In the genomic region with DNA sequence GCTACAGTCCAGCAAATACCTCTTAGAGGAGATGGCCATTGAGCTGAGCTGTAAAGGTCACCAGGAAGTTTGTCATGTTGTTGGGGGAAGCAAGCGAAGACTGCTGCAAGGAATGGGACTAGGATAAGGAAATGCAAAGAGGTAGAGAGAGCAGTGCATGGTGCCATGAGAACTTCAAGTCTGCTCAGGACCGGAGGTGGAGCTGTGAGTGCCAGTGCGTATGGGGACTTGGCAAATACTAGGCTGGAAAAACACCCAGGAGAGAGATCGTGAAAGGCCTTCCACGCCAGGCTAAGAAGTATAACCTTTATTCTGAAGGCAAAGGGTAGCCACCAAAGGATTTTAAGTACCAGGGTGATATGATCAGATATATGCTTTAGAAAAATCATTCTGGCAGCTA, we compare ENCODE assay signal across 22 cellular contexts.
DNase-seq lines count a peak whose midpoint lies in the region; ATAC-seq, FAIRE-seq and TF ChIP-seq lines count a peak whose summit lies in the region.
"Had no signal": no experiment of that assay in that cellular context is flagged by ENCODE, and none has a peak within 500 bp of the region (broad histone marks: within the 10 kb centered on the region; RNA-seq: fewer than 3 reads in every experiment).

No MANE protein-coding gene starts in this region.

- TF ChIP-seq POLR2A in HepG2 (IDR thresholded peaks at IDR 0.05; ENCODE audit: insufficient read depth in 1 of 2, low read depth in 2 of 2, low read length in 2 of 2): no peak

- BruUV-seq in HepG2 (replicated peaks; lab: Mats Ljungman, UMichigan): no TSS peak

- peak; percentile 43 for ATAC-seq in left ventricle myocardium superior
- peak; percentile 44 to 59 (median 48) for ATAC-seq in pancreas
- no peak for ATAC-seq in HepG2
- ATAC-seq in activated CD4-positive, alpha-beta T cell treated with anti-CD3 and anti-CD28 coated beads for 36 hours: no peak

- H2AFZ ChIP-seq in HepG2 (ENCODE audit: low read length): no peak overlapping the region

- DNase-seq in left ventricle myocardium superior (no peak), cardiac septum (ENCODE audit: low spot score) (no peak), endodermal cell (no peak), pancreas (peak in 3 of 6 donors; percentile 26 to 36 (median 28)), SW 1271 (lab: John Stamatoyannopoulos, UW) (no peak), HepG2 (ENCODE audit: low spot score) (no peak), HEK293T (ENCODE audit: extremely low spot score) (no peak)
- no peak for DNase-seq in activated CD4-positive, alpha-beta T cell treated with anti-CD3 and anti-CD28 coated beads for 36 hours
- DNase-seq: CD4-positive, alpha-beta T cell; DMS153; GF-D8; HCEC 1CT; KG1; MV-4-11; NCI-H1417; NCI-H187; NCI-H2107; NCI-H510A treated with DMSO at 0.1 percent for 48 hours; NCI-H82; OCI-M1; SIG-M5 had no signal

- no peaks in the 10 kb centered on the region for H3K36me3 ChIP-seq in endodermal cell (ENCODE audit: control insufficient read depth, insufficient read depth, low read length)
- H3K36me3 ChIP-seq in pancreas: no peaks in the 10 kb centered on the region
- H3K36me3 ChIP-seq in HepG2 (replicated peaks in 1 of 2; ENCODE audit: control insufficient read depth in 1 of 2, insufficient read depth in 2 of 2, low read length in 2 of 2): no peaks in the 10 kb centered on the region

- intact Hi-C loops in left ventricle myocardium superior (cut with micrococcal nuclease) (no loop called here), cardiac septum (cut with DNase I) (no loop called here), pancreas (cut with DNase I) (no loop called here), HepG2 (cut with micrococcal nuclease; ENCODE audit: unreplicated experiment) (no loop called here)
- intact Hi-C loops in activated CD4-positive, alpha-beta T cell treated with anti-CD3 and anti-CD28 coated beads for 36 hours (cut with DNase I, micrococcal nuclease): no loop called here

- H3K9ac ChIP-seq in endodermal cell (ENCODE audit: extremely low read depth, low read length, poor library complexity, severe bottlenecking): no peak overlapping the region
- no peak overlapping the region for H3K9ac ChIP-seq in HepG2 (ENCODE audit: insufficient read depth, low read depth, low read length)

- no peaks in the 10 kb centered on the region for H3K36me3 Mint-ChIP-seq in endodermal cell (ENCODE audit: low read depth)
- H3K36me3 Mint-ChIP-seq in activated CD4-positive, alpha-beta T cell treated with anti-CD3 and anti-CD28 coated beads for 36 hours (ENCODE audit: low read depth): no peaks in the 10 kb centered on the region

- CTCF ChIA-PET in HepG2 (lab: Yijun Ruan, JAX; ENCODE audit: low intra/inter-chr PET ratio, low total read pairs) (no interaction called here), HEK293T (lab: Yijun Ruan, JAX) (no interaction called here)
- CTCF ChIA-PET in activated CD4-positive, alpha-beta T cell treated with anti-CD3 and anti-CD28 coated beads for 36 hours (lab: Charles Lee): no interaction called here

- no peak overlapping the region for H3K4me2 ChIP-seq in HepG2 (ENCODE audit: low read depth, low read length)

- no peaks in the 10 kb centered on the region for H3K27me3 ChIP-seq in endodermal cell (ENCODE audit: control insufficient read depth, insufficient read depth, low read length, poor library complexity, severe bottlenecking)
- H3K27me3 ChIP-seq in pancreas: no peaks in the 10 kb centered on the region
- no peaks in the 10 kb centered on the region for H3K27me3 ChIP-seq in HepG2 (ENCODE audit: control insufficient read depth in 1 of 2, insufficient read depth in 2 of 2, low read length in 2 of 2)

- H3K4me1 ChIP-seq in endodermal cell (ENCODE audit: control insufficient read depth, insufficient read depth, low read length) (peaks cover 11% of the 10 kb centered on the region), pancreas (peaks cover 44 to 53% (median 48%) of the 10 kb centered on the region in 3 donors), HepG2 (ENCODE audit: insufficient read depth, low read length) (no peaks in the 10 kb centered on the region)

- in situ Hi-C loops in HepG2 (cut with HindIII; ENCODE audit: extremely low pct_ligation_motif_present, low pct_unique_long_range_greater_than_20kb): no loop called here

- POLR2A ChIA-PET in HepG2 (lab: Yijun Ruan, JAX): no interaction called here
- POLR2A ChIA-PET in HEK293T (lab: Yijun Ruan, JAX): interaction anchor here (1.5 to 6.4 kb wide), 2 partner anchors 63 to 71 kb away, joined by 3 to 38 read pairs; partner anchors contain the start of gene MEIS1
- POLR2A ChIA-PET in activated CD4-positive, alpha-beta T cell treated with anti-CD3 and anti-CD28 coated beads for 36 hours (lab: Charles Lee): no interaction called here

- no peak overlapping the region for H3K4me3 ChIP-seq in endodermal cell (ENCODE audit: low read length)
- H3K4me3 ChIP-seq in pancreas: no peak overlapping the region
- H3K4me3 ChIP-seq in HepG2 (replicated peaks in 1 of 3; ENCODE audit: insufficient read depth in 1 of 3, low read depth in 2 of 3, low read length in 3 of 3): no peak overlapping the region

- no peak for TF ChIP-seq RAD21 in HepG2 (CRISPR knock-in tag; IDR thresholded peaks at IDR 0.05)

- TF ChIP-seq CTCF in endodermal cell (conservative IDR thresholded peaks at IDR 0.05) (no peak), pancreas (IDR thresholded peaks at IDR 0.05) (no peak), HepG2 (CRISPR knock-in tag; IDR thresholded peaks at IDR 0.05) (no peak)

- TF ChIP-seq EP300 in HepG2 (IDR thresholded peaks at IDR 0.05; ENCODE audit: low read depth in 2 of 2, low read length in 2 of 2) (no peak), HepG2 (CRISPR knock-in tag; IDR thresholded peaks at IDR 0.05; ENCODE audit: borderline replicate concordance) (no peak)

- H3K4me1 Mint-ChIP-seq in endodermal cell: peaks cover 32% of the 10 kb centered on the region
- H3K4me1 Mint-ChIP-seq in activated CD4-positive, alpha-beta T cell treated with anti-CD3 and anti-CD28 coated beads for 36 hours: no peaks in the 10 kb centered on the region

- no peaks in the 10 kb centered on the region for H3K79me2 ChIP-seq in HepG2 (ENCODE audit: insufficient read depth, low read length)

- FAIRE-seq in pancreas (lab: Jason Lieb, UNC): no peak
- no peak for FAIRE-seq in HepG2 (lab: Jason Lieb, UNC)
- FAIRE-seq: A204.1 had no signal

- WGBS in endodermal cell (ENCODE audit: insufficient coverage in 1 of 2, insufficient read length in 1 of 2), 2 experiments: 95 to 97% methylated on average over 5 of the region's 5 CpGs
- WGBS in pancreas, 2 donors: 36 to 40% methylated on average over 5 of the region's 5 CpGs
- 88% methylated on average over 5 of the region's 5 CpGs for WGBS in HepG2 (ENCODE audit: low lambda C conversion rate)

- H3K27ac ChIP-seq in endodermal cell (ENCODE audit: low read depth, low read length): peak overlapping the region; percentile 19
- peak overlapping the region in 2 of 4 donors; percentile 24 to 29 for H3K27ac ChIP-seq in pancreas
- no peak overlapping the region for H3K27ac ChIP-seq in HepG2 (ENCODE audit: extremely low read length, insufficient read depth, low read length)

- no peaks in the 10 kb centered on the region for H3K9me3 ChIP-seq in endodermal cell (ENCODE audit: control insufficient read depth, low read length)
- H3K9me3 ChIP-seq in pancreas: no peaks in the 10 kb centered on the region
- no peaks in the 10 kb centered on the region for H3K9me3 ChIP-seq in HepG2 (ENCODE audit: low read length)

- H3K4me3 Mint-ChIP-seq in endodermal cell: no peak overlapping the region
- H3K4me3 Mint-ChIP-seq in activated CD4-positive, alpha-beta T cell treated with anti-CD3 and anti-CD28 coated beads for 36 hours: no peak overlapping the region
- H3K4me3 Mint-ChIP-seq: CD4-positive, alpha-beta T cell had no signal

- H3K27me3 Mint-ChIP-seq in endodermal cell (ENCODE audit: insufficient read depth): peaks cover 10% of the 10 kb centered on the region
- peaks cover 4% of the 10 kb centered on the region for H3K27me3 Mint-ChIP-seq in activated CD4-positive, alpha-beta T cell treated with anti-CD3 and anti-CD28 coated beads for 36 hours

- no peaks in the 10 kb centered on the region for H3K9me3 Mint-ChIP-seq in endodermal cell
- no peaks in the 10 kb centered on the region for H3K9me3 Mint-ChIP-seq in activated CD4-positive, alpha-beta T cell treated with anti-CD3 and anti-CD28 coated beads for 36 hours (ENCODE audit: low read depth)
- H3K9me3 Mint-ChIP-seq: CD4-positive, alpha-beta T cell had no signal

- H3K27ac Mint-ChIP-seq in endodermal cell: no peak overlapping the region
- H3K27ac Mint-ChIP-seq in activated CD4-positive, alpha-beta T cell treated with anti-CD3 and anti-CD28 coated beads for 36 hours: no peak overlapping the region
- H3K27ac Mint-ChIP-seq: CD4-positive, alpha-beta T cell had no signal

- H4K20me1 ChIP-seq in HepG2 (ENCODE audit: insufficient read depth, low read length): no peaks in the 10 kb centered on the region

TF ChIP-seq in HepG2, 621 proteins besides CTCF, POLR2A, EP300 and RAD21:
- TF ChIP-seq, protein P1, sequence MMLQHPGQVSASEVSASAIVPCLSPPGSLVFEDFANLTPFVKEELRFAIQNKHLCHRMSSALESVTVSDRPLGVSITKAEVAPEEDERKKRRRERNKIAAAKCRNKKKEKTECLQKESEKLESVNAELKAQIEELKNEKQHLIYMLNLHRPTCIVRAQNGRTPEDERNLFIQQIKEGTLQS (CRISPR knock-in tag; IDR thresholded peaks at IDR 0.05): no peak
TF ChIP-seq in HepG2: peak in this region for 0.

TF ChIP-seq in HEK293T, 16 proteins besides CTCF, POLR2A, EP300 and RAD21:
- no peak for TF ChIP-seq PKNOX1 (IDR thresholded peaks at IDR 0.05)
- no peak for TF ChIP-seq SP1 (IDR thresholded peaks at IDR 0.05)
- TF ChIP-seq FOXM1 (IDR thresholded peaks at IDR 0.05; ENCODE audit: borderline replicate concordance): no peak
- no peak for TF ChIP-seq LEF1 (IDR thresholded peaks at IDR 0.05; ENCODE audit: borderline replicate concordance)
- TF ChIP-seq CTBP1 (IDR thresholded peaks at IDR 0.05; ENCODE audit: borderline replicate concordance): no peak
- no peak for TF ChIP-seq TARDBP (IDR thresholded peaks at IDR 0.05)
- TF ChIP-seq L3MBTL2 (conservative IDR thresholded peaks at IDR 0.05): no peak
- TF ChIP-seq FOXA1 (IDR thresholded peaks at IDR 0.05): no peak
- TF ChIP-seq SUZ12 (IDR thresholded peaks at IDR 0.05): no peak

Comparison
In these comparisons a context has a peak if more than half of its experiments do, and no peak if none do; other contexts are left out.
1. ATAC-seq: peak in left ventricle myocardium superior (single experiment) and pancreas (4 of 4); none in HepG2 (single experiment) and activated CD4-positive, alpha-beta T cell treated with anti-CD3 and anti-CD28 coated beads for 36 hours (single experiment).